ENCODE assay signal across 8 cellular contexts in genomic region chr2:86836914-86837695, GRCh38. TPM values are rescaled to one million over a fixed set of nuclear protein-coding genes. Genes with fewer than 3 reads are reported as not detected.
DNase-seq lines count a peak whose midpoint lies in the region; ATAC-seq, FAIRE-seq and TF ChIP-seq lines count a peak whose summit lies in the region.
"Not testable (repeated sequence)": the region's sequence is repeated elsewhere in the genome, so short reads cannot be mapped to it uniquely, and the experiment has no call there.

No MANE protein-coding gene starts in this region.

- peak; percentile 92 for FAIRE-seq in HTR-8/SVneo (lab: Jason Lieb, UNC)
- FAIRE-seq in pancreas (lab: Jason Lieb, UNC), result peak; percentile 96

- intact Hi-C loops in activated T-helper 1 cell treated with anti-CD3 and anti-CD28 coated beads, Interleukin-12 subunit alpha, Interleukin-12 subunit beta, Interleukin-2, Interleukin-4 antibody, amounts not matched to agents 30 ng/mL and 10 ng/mL and 1 ng/mL, durations not matched to agents 14 hours and 24 hours and 36 hours (cut with micrococcal nuclease); pancreas (cut with DNase I): not testable (repeated sequence)

- peak overlapping the region; percentile 30 for H3K4me3 Mint-ChIP-seq in activated T-helper 1 cell treated with anti-CD3 and anti-CD28 coated beads, Interleukin-12 subunit alpha, Interleukin-12 subunit beta, Interleukin-2, Interleukin-4 antibody, amounts not matched to agents 30 ng/mL and 10 ng/mL and 1 ng/mL, durations not matched to agents 14 hours and 24 hours and 36 hours

- H3K27me3 ChIP-seq in right atrium auricular region, pancreas: not testable (repeated sequence)

- peak overlapping the region in 1 of 2 donors; percentile 54 for H3K27ac ChIP-seq in coronary artery
- H3K27ac ChIP-seq in right atrium auricular region, pancreas: not testable (repeated sequence)

- DNase-seq in AG09319 (ENCODE audit: extremely low read depth, low read depth) (peak; percentile 52), SW 1271 (lab: John Stamatoyannopoulos, UW) (peak; percentile 54 to 66), right atrium auricular region (ENCODE audit: low spot score) (peak; percentile 94), pancreas (peak in 3 of 6 donors; percentile 18 to 38 (median 23))
- not testable (repeated sequence) for DNase-seq in HTR-8/SVneo (ENCODE audit: insufficient read length, low spot score); coronary artery (ENCODE audit: low spot score)
- DNase-seq in activated T-helper 1 cell treated with anti-CD3 and anti-CD28 coated beads, Interleukin-12 subunit alpha, Interleukin-12 subunit beta, Interleukin-2, Interleukin-4 antibody, amounts not matched to agents 30 ng/mL and 10 ng/mL and 1 ng/mL, durations not matched to agents 14 hours and 24 hours and 36 hours (ENCODE audit: low spot score), result peak; percentile 15
- peak; percentile 49 for DNase-seq in stimulated activated CD8-positive, alpha-beta memory T cell treated with anti-CD3 and anti-CD28 coated beads, Interleukin-4, amount 100 ng/mL, for 24 hours (ENCODE audit: low read depth)

- peak overlapping the region; percentile 23 for H3K27ac Mint-ChIP-seq in activated T-helper 1 cell treated with anti-CD3 and anti-CD28 coated beads, Interleukin-12 subunit alpha, Interleukin-12 subunit beta, Interleukin-2, Interleukin-4 antibody, amounts not matched to agents 30 ng/mL and 10 ng/mL and 1 ng/mL, durations not matched to agents 14 hours and 24 hours and 36 hours

- H3K9me3 ChIP-seq in right atrium auricular region, pancreas: not testable (repeated sequence)

- ATAC-seq in pancreas, result peak; percentile 50 to 93 (median 76)

- peak overlapping the region; percentile 38 for H3K4me3 ChIP-seq in coronary artery
- not testable (repeated sequence) for H3K4me3 ChIP-seq in right atrium auricular region, pancreas

- not testable (repeated sequence) for H3K36me3 ChIP-seq in right atrium auricular region, pancreas

- H3K4me1 Mint-ChIP-seq in activated T-helper 1 cell treated with anti-CD3 and anti-CD28 coated beads, Interleukin-12 subunit alpha, Interleukin-12 subunit beta, Interleukin-2, Interleukin-4 antibody, amounts not matched to agents 30 ng/mL and 10 ng/mL and 1 ng/mL, durations not matched to agents 14 hours and 24 hours and 36 hours (ENCODE audit: low read depth), result peaks cover 31% of the 10 kb centered on the region

- not testable (repeated sequence) for H3K36me3 Mint-ChIP-seq in activated T-helper 1 cell treated with anti-CD3 and anti-CD28 coated beads, Interleukin-12 subunit alpha, Interleukin-12 subunit beta, Interleukin-2, Interleukin-4 antibody, amounts not matched to agents 30 ng/mL and 10 ng/mL and 1 ng/mL, durations not matched to agents 14 hours and 24 hours and 36 hours (ENCODE audit: low read depth)

- not testable (repeated sequence) for TF ChIP-seq CTCF in AG09319 (IDR thresholded peaks at IDR 0.05; ENCODE audit: low read depth, low read length); coronary artery (IDR thresholded peaks at IDR 0.05); right atrium auricular region (IDR thresholded peaks at IDR 0.05); pancreas (IDR thresholded peaks at IDR 0.05)

- H3K27me3 Mint-ChIP-seq in activated T-helper 1 cell treated with anti-CD3 and anti-CD28 coated beads, Interleukin-12 subunit alpha, Interleukin-12 subunit beta, Interleukin-2, Interleukin-4 antibody, amounts not matched to agents 30 ng/mL and 10 ng/mL and 1 ng/mL, durations not matched to agents 14 hours and 24 hours and 36 hours (ENCODE audit: insufficient read depth), result not testable (repeated sequence)

- not testable (repeated sequence) for H3K9me3 Mint-ChIP-seq in activated T-helper 1 cell treated with anti-CD3 and anti-CD28 coated beads, Interleukin-12 subunit alpha, Interleukin-12 subunit beta, Interleukin-2, Interleukin-4 antibody, amounts not matched to agents 30 ng/mL and 10 ng/mL and 1 ng/mL, durations not matched to agents 14 hours and 24 hours and 36 hours

- WGBS in pancreas, 2 donors, result 65 to 73% methylated on average over 11 to 15 of the region's 19 CpGs

- not testable (repeated sequence) for H3K4me1 ChIP-seq in right atrium auricular region, pancreas

RNA-seq across cellular contexts. Expression of gene CD8B, which starts 24.6 kb away (rescaled TPM):
- total RNA-seq in activated T-helper 1 cell treated with anti-CD3 and anti-CD28 coated beads, Interleukin-12 subunit alpha, Interleukin-12 subunit beta, Interleukin-2, Interleukin-4 antibody, amounts not matched to agents 30 ng/mL and 10 ng/mL and 1 ng/mL, durations not matched to agents 14 hours and 24 hours and 36 hours, result 0.86 and 1.5 TPM in 2 replicates
- total RNA-seq in right atrium auricular region, result under 1 TPM; 0.33 to 0.75 TPM
- total RNA-seq in pancreas, result under 1 TPM in 5 of 6 donors, not detected in 1; 0.23 to 0.92 (median 0.67) TPM
- polyA plus RNA-seq in pancreas, result under 1 TPM; 0.46 to 0.77 TPM

RNA-seq across cellular contexts. Expression of gene CD8A, which starts 46.4 kb away (rescaled TPM):
- 2.2 and 2.4 TPM in 2 replicates for total RNA-seq in activated T-helper 1 cell treated with anti-CD3 and anti-CD28 coated beads, Interleukin-12 subunit alpha, Interleukin-12 subunit beta, Interleukin-2, Interleukin-4 antibody, amounts not matched to agents 30 ng/mL and 10 ng/mL and 1 ng/mL, durations not matched to agents 14 hours and 24 hours and 36 hours
- total RNA-seq in right atrium auricular region, result under 1 TPM; 0.39 to 0.52 TPM
- 1 to 10 TPM in 4 of 6 donors, under 1 TPM in 2; 0.39 to 2.0 (median 1.1) TPM for total RNA-seq in pancreas
- 1 to 10 TPM; 1.2 to 1.4 TPM for polyA plus RNA-seq in pancreas
